1 cellular context compared by ENCODE assay signal in genomic region chr3:28449398-28449797, GRCh38.
A peak's percentile ranks its signal among the peaks of the same experiment; 100 is the strongest.
TF ChIP-seq lines count a peak whose summit lies in the region.

No MANE protein-coding gene starts in this region.

TF ChIP-seq in HepG2, 621 proteins besides CTCF, POLR2A, EP300 and RAD21:
- TF ChIP-seq ZNF142 (CRISPR knock-in tag; IDR thresholded peaks at IDR 0.05): no peak
- no peak for TF ChIP-seq ZXDC (CRISPR knock-in tag; IDR thresholded peaks at IDR 0.05)
- TF ChIP-seq ATAD3A (CRISPR knock-in tag; IDR thresholded peaks at IDR 0.05): no peak
- TF ChIP-seq ARID3A (IDR thresholded peaks at IDR 0.05; ENCODE audit: low read depth, low read length): no peak
- peak; percentile 57 for TF ChIP-seq CEBPB (IDR thresholded peaks at IDR 0.05; ENCODE audit: borderline replicate concordance, low read depth, low read length)
TF ChIP-seq in HepG2: peak in this region for 1.
